In genomic region chr11:126062679-126063509, GRCh38 we compare ENCODE assay signal across 8 cellular contexts. TPM values are rescaled to one million over a fixed set of nuclear protein-coding genes. Genes with fewer than 3 reads are reported as not detected.
A peak's percentile ranks its signal among the peaks of the same experiment; 100 is the strongest.
DNase-seq lines count a peak whose midpoint lies in the region; ATAC-seq and TF ChIP-seq lines count a peak whose summit lies in the region.

Gene CDON, minus strand, starts transcription at chr11:126062866. Its CDS starts 39,390 bp downstream, at chr11:126023476.

- H3K9me3 ChIP-seq in liver (ENCODE audit: control insufficient read depth in 4 of 4, low read length in 3 of 4), result no peaks in the 10 kb centered on the region

- peak within 1 kb of the TSS; percentile 83 for H3K27ac Mint-ChIP-seq in dendritic cell treated with granulocyte-macrophage colony-stimulating factor and Interleukin-4, amounts not matched to agents 40 ng/mL and 50 ng/mL, for 4 days

- H3K9me3 Mint-ChIP-seq in dendritic cell treated with granulocyte-macrophage colony-stimulating factor and Interleukin-4, amounts not matched to agents 40 ng/mL and 50 ng/mL, for 4 days, result no peaks in the 10 kb centered on the region

- WGBS in liver, result under 1% methylated on average over 82 of the region's 82 CpGs

- H3K36me3 Mint-ChIP-seq in dendritic cell treated with granulocyte-macrophage colony-stimulating factor and Interleukin-4, amounts not matched to agents 40 ng/mL and 50 ng/mL, for 4 days (ENCODE audit: low read depth), result no peaks in the 10 kb centered on the region

- peaks cover 5% of the 10 kb centered on the region for H3K4me1 Mint-ChIP-seq in dendritic cell treated with granulocyte-macrophage colony-stimulating factor and Interleukin-4, amounts not matched to agents 40 ng/mL and 50 ng/mL, for 4 days (ENCODE audit: low read depth)

- intact Hi-C loops in dendritic cell treated with granulocyte-macrophage colony-stimulating factor and Interleukin-4, amounts not matched to agents 40 ng/mL and 50 ng/mL, for 4 days (cut with micrococcal nuclease), result loop anchor here (5.0 kb wide), 1 partner anchor 156 kb away; no protein-coding TSS in a partner anchor

- DNase-seq in C1 segment of cervical spinal cord (lab: John Stamatoyannopoulos, UW) (peak; percentile 61 to 97 (median 83)), NCI-H748 (lab: John Stamatoyannopoulos, UW; ENCODE audit: unreplicated experiment) (peak; percentile 92)
- DNase-seq in activated CD4-positive, alpha-beta T cell treated with anti-CD3 and anti-CD28 coated beads, Interleukin-2, amount 50 U/mL, for 24 hours (ENCODE audit: low read depth in 1 of 2, low spot score in 1 of 2), result peak; percentile 80 to 87
- DNase-seq in stimulated activated CD4-positive, alpha-beta T cell treated with anti-CD3 and anti-CD28 coated beads, Interleukin-2, amount 100 ng/mL, for 48 hours, result peak; percentile 84 to 90

- peaks cover 8 to 20% (median 20%) of the 10 kb centered on the region in 4 donors for H3K4me1 ChIP-seq in liver (ENCODE audit: control insufficient read depth in 4 of 4, insufficient read depth in 4 of 4, low read length in 3 of 4)

- peaks cover 50% of the 10 kb centered on the region for H3K27me3 Mint-ChIP-seq in dendritic cell treated with granulocyte-macrophage colony-stimulating factor and Interleukin-4, amounts not matched to agents 40 ng/mL and 50 ng/mL, for 4 days

- ATAC-seq in GM19438 (IDR thresholded peaks at IDR 0.05; ENCODE audit: low read depth, unreplicated experiment), result peak; percentile 96
- ATAC-seq in HG03565 (IDR thresholded peaks at IDR 0.05; ENCODE audit: unreplicated experiment), result peak; percentile 96

- H3K9ac ChIP-seq in liver (ENCODE audit: low read depth in 1 of 2, low read length in 2 of 2), result peak within 1 kb of the TSS; percentile 68 to 86

- H3K27ac ChIP-seq in liver (ENCODE audit: low read depth in 1 of 2, low read length in 2 of 2), result peak within 1 kb of the TSS; percentile 90 to 98

- no peak for TF ChIP-seq CTCF in liver (IDR thresholded peaks at IDR 0.05; ENCODE audit: low read depth, low read length, missing input control)

- peak within 1 kb of the TSS; percentile 76 for H3K4me3 Mint-ChIP-seq in dendritic cell treated with granulocyte-macrophage colony-stimulating factor and Interleukin-4, amounts not matched to agents 40 ng/mL and 50 ng/mL, for 4 days

- peak in 1 of 2 donors; percentile 34 for TF ChIP-seq RAD21 in liver (IDR thresholded peaks at IDR 0.05)

- peak within 1 kb of the TSS; percentile 29 to 91 (median 66) for H3K4me3 ChIP-seq in liver (ENCODE audit: low read depth in 1 of 3, low read length in 3 of 3)

- H3K27me3 ChIP-seq in liver (ENCODE audit: control insufficient read depth in 4 of 4, insufficient read depth in 4 of 4, low read length in 3 of 4), result no peaks in the 10 kb centered on the region

- H3K36me3 ChIP-seq in liver (ENCODE audit: control insufficient read depth in 4 of 4, insufficient read depth in 3 of 4, low read depth in 1 of 4, low read length in 3 of 4), result no peaks in the 10 kb centered on the region

TF ChIP-seq in liver, 16 proteins besides CTCF, POLR2A, EP300 and RAD21:
- TF ChIP-seq EGR1 (IDR thresholded peaks at IDR 0.05; ENCODE audit: low read depth in 2 of 2), result peak in 1 of 2 donors; percentile 57
- no peak for TF ChIP-seq GABPA (IDR thresholded peaks at IDR 0.05 in 1 of 2, conservative IDR thresholded peaks at IDR 0.05 in 1 of 2)
- TF ChIP-seq SP1 (IDR thresholded peaks at IDR 0.05), result peak; percentile 56
- TF ChIP-seq MAX (IDR thresholded peaks at IDR 0.05), result no peak
- TF ChIP-seq, protein P1, sequence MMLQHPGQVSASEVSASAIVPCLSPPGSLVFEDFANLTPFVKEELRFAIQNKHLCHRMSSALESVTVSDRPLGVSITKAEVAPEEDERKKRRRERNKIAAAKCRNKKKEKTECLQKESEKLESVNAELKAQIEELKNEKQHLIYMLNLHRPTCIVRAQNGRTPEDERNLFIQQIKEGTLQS (IDR thresholded peaks at IDR 0.05), result no peak

RNA-seq across cellular contexts. Expression of gene CDON, which starts in this region (rescaled TPM):
- total RNA-seq in liver, result 1 to 10 TPM; 7.1 to 7.4 TPM
- polyA plus RNA-seq in liver, result under 1 TPM; 0.69 to 0.85 TPM

Comparison
In these comparisons a context has a peak if more than half of its experiments do, and no peak if none do; other contexts are left out.
1. Peak in every context shown above with its lines: DNase-seq, ATAC-seq, H3K4me3 ChIP-seq and H3K27ac ChIP-seq.